In the genomic region with DNA sequence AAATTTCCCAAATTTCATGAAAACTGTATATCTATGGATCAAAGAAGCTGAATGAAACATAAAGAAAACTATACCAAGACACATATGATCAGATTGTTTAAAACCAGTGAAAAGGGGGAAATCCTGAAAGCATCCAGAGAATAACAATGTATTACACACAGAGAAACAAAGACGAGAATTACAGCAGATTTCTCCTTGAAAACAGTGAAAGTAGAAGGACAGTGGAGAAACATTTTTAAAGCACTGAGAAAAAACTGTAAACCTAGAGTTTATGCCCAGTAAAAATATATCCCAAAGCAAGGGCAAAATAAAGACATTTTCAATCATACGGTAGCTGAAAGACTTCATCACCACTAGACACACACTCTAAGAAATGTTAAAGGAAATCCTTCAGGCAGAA, we compare ENCODE assay signal across 19 cellular contexts.
A peak's percentile ranks its signal among the peaks of the same experiment; 100 is the strongest.
DNase-seq lines count a peak whose midpoint lies in the region; ATAC-seq and TF ChIP-seq lines count a peak whose summit lies in the region.
"Had no signal": no experiment of that assay in that cellular context is flagged by ENCODE, and none has a peak within 500 bp of the region (broad histone marks: within the 10 kb centered on the region; RNA-seq: fewer than 3 reads in every experiment).

No MANE protein-coding gene starts in this region.

- intact Hi-C loops in A673 (cut with micrococcal nuclease; ENCODE audit: unreplicated experiment): no loop called here

- no peak overlapping the region for H2AFZ ChIP-seq in GM23338
- no peak overlapping the region for H2AFZ ChIP-seq in mesenchymal stem cell (ENCODE audit: low read depth, low read length)

- no peak overlapping the region for H2BK15ac ChIP-seq in mesenchymal stem cell (ENCODE audit: low read depth, poor library complexity, severe bottlenecking)

- ATAC-seq in GM23338: no peak

- DNase-seq in DMS 273 (lab: John Stamatoyannopoulos, UW; ENCODE audit: unreplicated experiment) (peak; percentile 23), DMS 273 treated with DMSO at 0.1 percent for 48 hours (lab: John Stamatoyannopoulos, UW) (no peak), GM23338 (ENCODE audit: low spot score) (peak; percentile 7), SW480 (ENCODE audit: low spot score) (peak; percentile 15), mesenchymal stem cell (no peak), A673 (ENCODE audit: low spot score) (no peak)
- DNase-seq: ACHN; AML-193; BE2C; CD4-positive, alpha-beta T cell; CD8-positive, alpha-beta memory T cell; DMS153; DMS79 treated with DMSO at 0.1 percent for 48 hours; GF-D8; H7; HCEC 1CT had no signal

- H3K27ac ChIP-seq in GM23338 (ENCODE audit: low read depth): no peak overlapping the region
- H3K27ac ChIP-seq in mesenchymal stem cell (ENCODE audit: low read length, poor library complexity, severe bottlenecking): no peak overlapping the region
- H3K27ac ChIP-seq in A673 (ENCODE audit: low read depth, low read length, poor library complexity, severe bottlenecking): no peak overlapping the region
- H3K27ac ChIP-seq: 22Rv1; BLaER1 treated with 17β-estradiol and CSF1 and Interleukin-3, amounts not matched to agents 10 nM and 100 nM had no signal

- no peak overlapping the region for H4K91ac ChIP-seq in mesenchymal stem cell (ENCODE audit: low read length)

- no peak overlapping the region for H2BK120ac ChIP-seq in mesenchymal stem cell (ENCODE audit: low read depth, low read length)

- no peak overlapping the region for H3K4me3 ChIP-seq in GM23338
- no peak overlapping the region for H3K4me3 ChIP-seq in mesenchymal stem cell (ENCODE audit: insufficient read depth in 1 of 2, low read depth in 1 of 2, low read length in 2 of 2)
- H3K4me3 ChIP-seq in A673 (ENCODE audit: low read depth, low read length, poor library complexity, severe bottlenecking): no peak overlapping the region
- H3K4me3 ChIP-seq: BLaER1 treated with 17β-estradiol and CSF1 and Interleukin-3, amounts not matched to agents 10 nM and 100 nM had no signal

- no peak overlapping the region for H3K18ac ChIP-seq in mesenchymal stem cell (ENCODE audit: low read depth in 1 of 2, low read length in 2 of 2)

- H3K36me3 ChIP-seq in GM23338 (ENCODE audit: insufficient read depth) (no peaks in the 10 kb centered on the region), mesenchymal stem cell (ENCODE audit: control insufficient read depth in 1 of 2, insufficient read depth in 2 of 2, low read depth in 1 of 2, low read length in 2 of 2) (no peaks in the 10 kb centered on the region), A673 (ENCODE audit: insufficient read depth, low read length, poor library complexity, severe bottlenecking) (no peaks in the 10 kb centered on the region)
- H3K36me3 ChIP-seq: BE2C; BLaER1 treated with 17β-estradiol and CSF1 and Interleukin-3, amounts not matched to agents 10 nM and 100 nM had no signal

- no peak overlapping the region for H3K14ac ChIP-seq in mesenchymal stem cell (ENCODE audit: low read length in 2 of 2)

- peaks cover 2% of the 10 kb centered on the region for H3K27me3 Mint-ChIP-seq in GM23338 (ENCODE audit: insufficient read depth, low read depth, poor library complexity)

- no peaks in the 10 kb centered on the region for H3K79me2 ChIP-seq in GM23338 (replicated peaks; ENCODE audit: insufficient read depth)

- H3K36me3 Mint-ChIP-seq in GM23338 (ENCODE audit: low read depth): peaks cover 2% of the 10 kb centered on the region; the same call in 2 of the 3 replicates
- H3K36me3 Mint-ChIP-seq: CD14-positive monocyte had no signal

- H3K23ac ChIP-seq in mesenchymal stem cell (ENCODE audit: low read length in 2 of 2): no peak overlapping the region

- H3K27ac Mint-ChIP-seq in GM23338: no peak overlapping the region
- H3K27ac Mint-ChIP-seq: CD14-positive monocyte; CD4-positive, alpha-beta T cell; CD8-positive, alpha-beta memory T cell had no signal

- no peaks in the 10 kb centered on the region for H3F3A ChIP-seq in GM23338 (replicated peaks; ENCODE audit: low read depth)

- no peaks in the 10 kb centered on the region for H3K9me2 ChIP-seq in GM23338 (ENCODE audit: insufficient read depth)

- no peak overlapping the region for H3K4ac ChIP-seq in mesenchymal stem cell (ENCODE audit: low read depth in 1 of 2, low read length in 2 of 2)

- H3K9me3 ChIP-seq in mesenchymal stem cell (ENCODE audit: control insufficient read depth, low read length) (peaks cover 21% of the 10 kb centered on the region), A673 (ENCODE audit: low read depth, low read length, poor library complexity, severe bottlenecking) (no peaks in the 10 kb centered on the region)
- H3K9me3 ChIP-seq: BE2C had no signal

- H4K20me1 ChIP-seq in GM23338 (replicated peaks; ENCODE audit: insufficient read depth): no peaks in the 10 kb centered on the region
- H4K20me1 ChIP-seq: BLaER1 treated with 17β-estradiol and CSF1 and Interleukin-3, amounts not matched to agents 10 nM and 100 nM had no signal

- no peak overlapping the region for H3K4me3 Mint-ChIP-seq in GM23338
- H3K4me3 Mint-ChIP-seq: CD14-positive monocyte; CD4-positive, alpha-beta T cell; CD8-positive, alpha-beta memory T cell had no signal

- H3K9ac ChIP-seq in mesenchymal stem cell (ENCODE audit: low read length): no peak overlapping the region
- H3K9ac ChIP-seq: BLaER1 treated with 17β-estradiol and CSF1 and Interleukin-3, amounts not matched to agents 10 nM and 100 nM had no signal

- H3K4me2 ChIP-seq in GM23338: no peak overlapping the region
- no peak overlapping the region for H3K4me2 ChIP-seq in mesenchymal stem cell (ENCODE audit: low read length, poor library complexity, severe bottlenecking)
- H3K4me2 ChIP-seq: BLaER1 treated with 17β-estradiol and CSF1 and Interleukin-3, amounts not matched to agents 10 nM and 100 nM had no signal

- POLR2A ChIA-PET in A673 (lab: Charles Lee; ENCODE audit: low non-redundant PET): no interaction called here

- no peaks in the 10 kb centered on the region for H3K79me1 ChIP-seq in mesenchymal stem cell (replicated peaks; ENCODE audit: low read length, poor library complexity, severe bottlenecking)

- no peaks in the 10 kb centered on the region for H3K27me3 ChIP-seq in GM23338 (ENCODE audit: insufficient read depth)
- no peaks in the 10 kb centered on the region for H3K27me3 ChIP-seq in mesenchymal stem cell (ENCODE audit: control insufficient read depth in 1 of 2, insufficient read depth in 1 of 2, low read length in 2 of 2)
- H3K27me3 ChIP-seq in A673 (replicated peaks; ENCODE audit: insufficient read depth, low read depth, low read length, poor library complexity): no peaks in the 10 kb centered on the region
- H3K27me3 ChIP-seq: BE2C; BLaER1 treated with 17β-estradiol and CSF1 and Interleukin-3, amounts not matched to agents 10 nM and 100 nM had no signal

- TF ChIP-seq CTCF in GM23338 (conservative IDR thresholded peaks at IDR 0.05; ENCODE audit: low read depth in 2 of 2) (no peak), A673 (conservative IDR thresholded peaks at IDR 0.05; ENCODE audit: low read depth, low read length) (no peak)

- no peak overlapping the region for H4K8ac ChIP-seq in mesenchymal stem cell (ENCODE audit: low read length)

- H2BK12ac ChIP-seq in mesenchymal stem cell (ENCODE audit: low read length in 2 of 2): no peak overlapping the region

- H3K4me1 Mint-ChIP-seq in GM23338: peaks cover 9% of the 10 kb centered on the region; the same call in 2 of the 3 replicates
- H3K4me1 Mint-ChIP-seq: CD14-positive monocyte; CD8-positive, alpha-beta memory T cell had no signal

- CTCF ChIA-PET in A673 (lab: Charles Lee): no interaction called here

- H2BK5ac ChIP-seq in mesenchymal stem cell (ENCODE audit: low read depth, low read length, poor library complexity, severe bottlenecking): no peak overlapping the region

- peaks cover 19% of the 10 kb centered on the region for H3K9me3 Mint-ChIP-seq in GM23338
- H3K9me3 Mint-ChIP-seq: CD4-positive, alpha-beta T cell had no signal

- BruUV-seq in A673 (replicated peaks; lab: Mats Ljungman, UMichigan): no TSS peak

- H3K4me1 ChIP-seq in GM23338 (ENCODE audit: insufficient read depth) (no peaks in the 10 kb centered on the region), mesenchymal stem cell (ENCODE audit: control insufficient read depth, insufficient read depth, low read depth, low read length) (no peaks in the 10 kb centered on the region), A673 (ENCODE audit: insufficient read depth, low read length, poor library complexity, severe bottlenecking) (no peaks in the 10 kb centered on the region)
- H3K4me1 ChIP-seq: BE2C; BLaER1 treated with 17β-estradiol and CSF1 and Interleukin-3, amounts not matched to agents 10 nM and 100 nM had no signal

- H2AK5ac ChIP-seq in mesenchymal stem cell (ENCODE audit: low read length, severe bottlenecking): no peak overlapping the region

- WGBS in mesenchymal stem cell: no CpG with 5 or more reads among the region's 2 CpGs

TF ChIP-seq in GM23338, 12 proteins besides CTCF, POLR2A, EP300 and RAD21 (continues in another document):
- TF ChIP-seq NANOG (IDR thresholded peaks at IDR 0.05; ENCODE audit: borderline replicate concordance) (no peak), STAT1 (IDR thresholded peaks at IDR 0.05; ENCODE audit: unreplicated experiment) (no peak), EZH2phosphoT487 (IDR thresholded peaks at IDR 0.05; ENCODE audit: unreplicated experiment) (no peak)

Comparison
In these comparisons a context has a peak if more than half of its experiments do, and no peak if none do; other contexts are left out.
1. DNase-seq: peak in DMS 273 (single experiment), GM23338 (single experiment) and SW480 (single experiment); none in DMS 273 treated with DMSO at 0.1 percent for 48 hours (single experiment), mesenchymal stem cell (single experiment) and A673 (single experiment).